ENCODE assay signal across 25 cellular contexts in genomic region chr11:47571012-47571729, GRCh38. TPM values are rescaled to one million over a fixed set of nuclear protein-coding genes. Genes with fewer than 3 reads are reported as not detected.
DNase-seq lines count a peak whose midpoint lies in the region; ATAC-seq and TF ChIP-seq lines count a peak whose summit lies in the region.
"Had no signal": no experiment of that assay in that cellular context is flagged by ENCODE, and none has a peak within 500 bp of the region (broad histone marks: within the 10 kb centered on the region; RNA-seq: fewer than 3 reads in every experiment).

No MANE protein-coding gene starts in this region.

- no peaks in the 10 kb centered on the region for H3K9me3 ChIP-seq in RWPE2 (ENCODE audit: severe bottlenecking)
- no peaks in the 10 kb centered on the region for H3K9me3 ChIP-seq in lower lobe of right lung
- H3K9me3 ChIP-seq in sigmoid colon: no peaks in the 10 kb centered on the region
- H3K9me3 ChIP-seq: body of pancreas, thoracic aorta had no signal

- CTCF ChIA-PET in activated naive CD4-positive, alpha-beta T cell treated with anti-CD3 and anti-CD28 coated beads for 36 hours (lab: Charles Lee): no interaction called here
- CTCF ChIA-PET in activated CD4-positive, alpha-beta memory T cell treated with anti-CD3 and anti-CD28 coated beads, Interleukin-2, amount 10 ng/mL, durations not matched to agents 7 days and 5 days (lab: Charles Lee): interaction anchor here (1.4 kb wide), 1 partner anchor 18 kb away, joined by 7 read pairs; the partner anchor contains the start of gene CELF1

- no peak for TF ChIP-seq POLR2A in sigmoid colon (IDR thresholded peaks at IDR 0.05)

- ATAC-seq in RWPE2 (ENCODE audit: low read depth): no peak
- peak; percentile 65 to 68 for ATAC-seq in lower lobe of right lung
- no peak for ATAC-seq in stimulated activated naive B cell treated with anti-CD40 and anti-IgM and Interleukin-4, amounts not matched to agents 10 μg/mL and 1 μg/mL and 100 μg/mL, for 72 hours (replicated peaks)
- ATAC-seq: body of pancreas, left ventricle myocardium superior, WTC11 had no signal

- H3K4me3 ChIP-seq in RWPE2 (ENCODE audit: severe bottlenecking) (no peak overlapping the region), lower lobe of right lung (no peak overlapping the region), sigmoid colon (no peak overlapping the region)
- H3K4me3 ChIP-seq: body of pancreas, thoracic aorta had no signal

- no peaks in the 10 kb centered on the region for H3K9me3 Mint-ChIP-seq in activated naive CD4-positive, alpha-beta T cell treated with anti-CD3 and anti-CD28 coated beads for 36 hours
- no peaks in the 10 kb centered on the region for H3K9me3 Mint-ChIP-seq in stimulated activated naive B cell treated with anti-CD40 and anti-IgM and Interleukin-4, amounts not matched to agents 10 μg/mL and 1 μg/mL and 100 μg/mL, for 72 hours
- no peaks in the 10 kb centered on the region for H3K9me3 Mint-ChIP-seq in activated CD4-positive, alpha-beta memory T cell treated with anti-CD3 and anti-CD28 coated beads, Interleukin-2, amount 10 ng/mL, durations not matched to agents 7 days and 5 days
- H3K9me3 Mint-ChIP-seq: activated CD4-positive, alpha-beta memory T cell treated with anti-CD3 and anti-CD28 coated beads for 36 hours; activated naive CD8-positive, alpha-beta T cell treated with anti-CD3 and anti-CD28 coated beads, Interleukin-2, amount 10 ng/mL, durations not matched to agents 7 days and 5 days; T-helper 2 cell treated with Interferon-gamma antibody and Interleukin-4, amounts not matched to agents 5 μg/mL and 100 μg/mL, for 36 hours; WTC11 had no signal

- peaks cover 12% of the 10 kb centered on the region for H3K4me1 ChIP-seq in RWPE2 (ENCODE audit: insufficient read depth, poor library complexity, severe bottlenecking)
- peaks cover 29% of the 10 kb centered on the region for H3K4me1 ChIP-seq in lower lobe of right lung
- peaks cover 0 to 15% (median 2%) of the 10 kb centered on the region in 4 donors for H3K4me1 ChIP-seq in sigmoid colon

- H3K27ac Mint-ChIP-seq in activated naive CD4-positive, alpha-beta T cell treated with anti-CD3 and anti-CD28 coated beads for 36 hours: peak overlapping the region; percentile 43
- H3K27ac Mint-ChIP-seq in stimulated activated naive B cell treated with anti-CD40 and anti-IgM and Interleukin-4, amounts not matched to agents 10 μg/mL and 1 μg/mL and 100 μg/mL, for 72 hours: peak overlapping the region; percentile 83
- no peak overlapping the region for H3K27ac Mint-ChIP-seq in activated CD4-positive, alpha-beta memory T cell treated with anti-CD3 and anti-CD28 coated beads, Interleukin-2, amount 10 ng/mL, durations not matched to agents 7 days and 5 days
- H3K27ac Mint-ChIP-seq: activated CD4-positive, alpha-beta memory T cell treated with anti-CD3 and anti-CD28 coated beads for 36 hours; activated naive CD8-positive, alpha-beta T cell treated with anti-CD3 and anti-CD28 coated beads, Interleukin-2, amount 10 ng/mL, durations not matched to agents 7 days and 5 days; T-helper 2 cell treated with Interferon-gamma antibody and Interleukin-4, amounts not matched to agents 5 μg/mL and 100 μg/mL, for 36 hours; WTC11 had no signal

- peaks cover 22% of the 10 kb centered on the region for H3K4me1 Mint-ChIP-seq in activated naive CD4-positive, alpha-beta T cell treated with anti-CD3 and anti-CD28 coated beads for 36 hours (ENCODE audit: low read depth)
- peaks cover 7 to 14% of the 10 kb centered on the region in 2 donors for H3K4me1 Mint-ChIP-seq in stimulated activated naive B cell treated with anti-CD40 and anti-IgM and Interleukin-4, amounts not matched to agents 10 μg/mL and 1 μg/mL and 100 μg/mL, for 72 hours
- peaks cover 12% of the 10 kb centered on the region for H3K4me1 Mint-ChIP-seq in activated CD4-positive, alpha-beta memory T cell treated with anti-CD3 and anti-CD28 coated beads, Interleukin-2, amount 10 ng/mL, durations not matched to agents 7 days and 5 days

- DNase-seq in activated naive CD4-positive, alpha-beta T cell treated with anti-CD3 and anti-CD28 coated beads for 36 hours: no peak
- no peak for DNase-seq in activated naive CD4-positive, alpha-beta T cell (lab: John Stamatoyannopoulos, UW)
- DNase-seq in RWPE2 (ENCODE audit: low spot score) (no peak), lower lobe of right lung (no peak), sigmoid colon (no peak), HuH-7.5 (ENCODE audit: low spot score) (no peak)
- DNase-seq in stimulated activated naive B cell treated with anti-CD40 and anti-IgM and Interleukin-4, amounts not matched to agents 10 μg/mL and 1 μg/mL and 100 μg/mL, for 72 hours: no peak
- DNase-seq in activated CD4-positive, alpha-beta memory T cell treated with anti-CD3 and anti-CD28 coated beads, Interleukin-2, amount 10 ng/mL, durations not matched to agents 7 days and 5 days: no peak
- DNase-seq: activated CD4-positive, alpha-beta memory T cell treated with anti-CD3 and anti-CD28 coated beads for 36 hours; activated naive CD8-positive, alpha-beta T cell treated with anti-CD3 and anti-CD28 coated beads, Interleukin-2, amount 10 ng/mL, durations not matched to agents 7 days and 5 days; activated T-cell treated with anti-CD3 and anti-CD28 coated beads, Interleukin-2, amount 50 U/mL, for 1 hour; body of pancreas; C1 segment of cervical spinal cord; dermis blood vessel endothelial cell; GOT3; KG1; left ventricle myocardium superior; MV-4-11; NCI-H187; NK-92 treated with Interleukin-12 subunit alpha and Interleukin-12 subunit beta, amount 100 ng/mL, for 24 hours; nucleus accumbens had no signal

- peaks cover 25% of the 10 kb centered on the region for H3K36me3 Mint-ChIP-seq in activated naive CD4-positive, alpha-beta T cell treated with anti-CD3 and anti-CD28 coated beads for 36 hours (ENCODE audit: low read depth)
- H3K36me3 Mint-ChIP-seq in stimulated activated naive B cell treated with anti-CD40 and anti-IgM and Interleukin-4, amounts not matched to agents 10 μg/mL and 1 μg/mL and 100 μg/mL, for 72 hours: peaks cover 15 to 34% of the 10 kb centered on the region in 2 donors
- peaks cover 52% of the 10 kb centered on the region for H3K36me3 Mint-ChIP-seq in activated CD4-positive, alpha-beta memory T cell treated with anti-CD3 and anti-CD28 coated beads, Interleukin-2, amount 10 ng/mL, durations not matched to agents 7 days and 5 days (ENCODE audit: low read depth)

- WGBS in sigmoid colon, 2 donors: 92 to 93% methylated on average over 7 of the region's 7 CpGs

- H3K4me3 Mint-ChIP-seq in activated naive CD4-positive, alpha-beta T cell treated with anti-CD3 and anti-CD28 coated beads for 36 hours: no peak overlapping the region
- H3K4me3 Mint-ChIP-seq in stimulated activated naive B cell treated with anti-CD40 and anti-IgM and Interleukin-4, amounts not matched to agents 10 μg/mL and 1 μg/mL and 100 μg/mL, for 72 hours: no peak overlapping the region
- no peak overlapping the region for H3K4me3 Mint-ChIP-seq in activated CD4-positive, alpha-beta memory T cell treated with anti-CD3 and anti-CD28 coated beads, Interleukin-2, amount 10 ng/mL, durations not matched to agents 7 days and 5 days
- H3K4me3 Mint-ChIP-seq: activated CD4-positive, alpha-beta memory T cell treated with anti-CD3 and anti-CD28 coated beads for 36 hours; activated naive CD8-positive, alpha-beta T cell treated with anti-CD3 and anti-CD28 coated beads, Interleukin-2, amount 10 ng/mL, durations not matched to agents 7 days and 5 days; T-helper 2 cell treated with Interferon-gamma antibody and Interleukin-4, amounts not matched to agents 5 μg/mL and 100 μg/mL, for 36 hours; WTC11 had no signal

- intact Hi-C loops in activated naive CD4-positive, alpha-beta T cell treated with anti-CD3 and anti-CD28 coated beads for 36 hours (cut with micrococcal nuclease): no loop called here
- intact Hi-C loops in lower lobe of right lung (cut with DNase I) (no loop called here), sigmoid colon (cut with DNase I) (no loop called here)

- TF ChIP-seq CTCF in RWPE2 (IDR thresholded peaks at IDR 0.05; ENCODE audit: poor library complexity, severe bottlenecking): no peak
- no peak for TF ChIP-seq CTCF in lower lobe of right lung (IDR thresholded peaks at IDR 0.05)
- no peak for TF ChIP-seq CTCF in sigmoid colon (IDR thresholded peaks at IDR 0.05)

- H3K27me3 Mint-ChIP-seq in activated naive CD4-positive, alpha-beta T cell treated with anti-CD3 and anti-CD28 coated beads for 36 hours (ENCODE audit: low read depth): no peaks in the 10 kb centered on the region
- no peaks in the 10 kb centered on the region for H3K27me3 Mint-ChIP-seq in stimulated activated naive B cell treated with anti-CD40 and anti-IgM and Interleukin-4, amounts not matched to agents 10 μg/mL and 1 μg/mL and 100 μg/mL, for 72 hours
- no peaks in the 10 kb centered on the region for H3K27me3 Mint-ChIP-seq in activated CD4-positive, alpha-beta memory T cell treated with anti-CD3 and anti-CD28 coated beads, Interleukin-2, amount 10 ng/mL, durations not matched to agents 7 days and 5 days
- H3K27me3 Mint-ChIP-seq: activated CD4-positive, alpha-beta memory T cell treated with anti-CD3 and anti-CD28 coated beads for 36 hours; activated naive CD8-positive, alpha-beta T cell treated with anti-CD3 and anti-CD28 coated beads, Interleukin-2, amount 10 ng/mL, durations not matched to agents 7 days and 5 days had no signal

- H3K36me3 ChIP-seq in RWPE2 (ENCODE audit: low read depth) (peaks cover 82% of the 10 kb centered on the region), lower lobe of right lung (peaks cover 76% of the 10 kb centered on the region), sigmoid colon (peaks cover 8 to 66% (median 30%) of the 10 kb centered on the region in 4 donors)

- TF ChIP-seq EP300 in sigmoid colon (IDR thresholded peaks at IDR 0.05): no peak

- H3K27ac ChIP-seq in RWPE2 (ENCODE audit: poor library complexity, severe bottlenecking) (peak overlapping the region; percentile 37), lower lobe of right lung (peak overlapping the region; percentile 0), sigmoid colon (no peak overlapping the region)
- H3K27ac ChIP-seq: body of pancreas, thoracic aorta had no signal

- POLR2A ChIA-PET in activated CD4-positive, alpha-beta memory T cell treated with anti-CD3 and anti-CD28 coated beads, Interleukin-2, amount 10 ng/mL, durations not matched to agents 7 days and 5 days (lab: Charles Lee): interaction anchor here (1.2 kb wide), 1 partner anchor 144 kb away, joined by 3 read pairs; no protein-coding TSS in a partner anchor

- H3K27me3 ChIP-seq in RWPE2 (ENCODE audit: insufficient read depth, poor library complexity, severe bottlenecking) (no peaks in the 10 kb centered on the region), lower lobe of right lung (ENCODE audit: low read depth) (no peaks in the 10 kb centered on the region), sigmoid colon (no peaks in the 10 kb centered on the region)
- H3K27me3 ChIP-seq: body of pancreas had no signal

RNA-seq across cellular contexts. Expression of gene PTPMT1, which starts 5.8 kb away (rescaled TPM):
- 10 to 100 TPM; 46.9 to 49.2 TPM for total RNA-seq in activated naive CD4-positive, alpha-beta T cell treated with anti-CD3 and anti-CD28 coated beads for 36 hours
- 78.1 TPM for total RNA-seq in lower lobe of right lung
- 100 to 1,000 TPM in 3 of 4 donors, 10 to 100 TPM in 1; 100.0 to 152 (median 130) TPM for total RNA-seq in sigmoid colon
- polyA plus RNA-seq in sigmoid colon: 10 to 100 TPM; 31.0 to 43.1 (median 37.2) TPM
- total RNA-seq in activated CD4-positive, alpha-beta memory T cell treated with anti-CD3 and anti-CD28 coated beads, Interleukin-2, amount 10 ng/mL, durations not matched to agents 7 days and 5 days: 10 to 100 TPM; 42.3 to 45.2 TPM

RNA-seq across cellular contexts. Expression of gene KBTBD4, which starts 7.6 kb away (rescaled TPM):
- total RNA-seq in activated naive CD4-positive, alpha-beta T cell treated with anti-CD3 and anti-CD28 coated beads for 36 hours: 10 to 100 TPM; 13.8 to 15.4 TPM
- 13.4 TPM for total RNA-seq in lower lobe of right lung
- 10 to 100 TPM; 13.3 to 29.9 (median 23.5) TPM for total RNA-seq in sigmoid colon
- 10 to 100 TPM; 11.3 to 15.9 (median 12.6) TPM for polyA plus RNA-seq in sigmoid colon
- 10 to 100 TPM; 18.1 to 18.2 TPM for total RNA-seq in activated CD4-positive, alpha-beta memory T cell treated with anti-CD3 and anti-CD28 coated beads, Interleukin-2, amount 10 ng/mL, durations not matched to agents 7 days and 5 days

RNA-seq across cellular contexts. Expression of gene NDUFS3, which starts 7.7 kb away (rescaled TPM):
- total RNA-seq in activated naive CD4-positive, alpha-beta T cell treated with anti-CD3 and anti-CD28 coated beads for 36 hours: 100 to 1,000 TPM; 123 to 124 TPM
- 79.0 TPM for total RNA-seq in lower lobe of right lung
- 100 to 1,000 TPM in 2 of 4 donors, 10 to 100 TPM in 2; 74.4 to 106 (median 91.7) TPM for total RNA-seq in sigmoid colon
- polyA plus RNA-seq in sigmoid colon: 100 to 1,000 TPM; 229 to 323 (median 268) TPM
- total RNA-seq in activated CD4-positive, alpha-beta memory T cell treated with anti-CD3 and anti-CD28 coated beads, Interleukin-2, amount 10 ng/mL, durations not matched to agents 7 days and 5 days: 10 to 100 TPM; 95.6 to 99.9 TPM

RNA-seq across cellular contexts. Expression of gene FAM180B, which starts 15.3 kb away (rescaled TPM):
- not detected for total RNA-seq in activated naive CD4-positive, alpha-beta T cell treated with anti-CD3 and anti-CD28 coated beads for 36 hours
- total RNA-seq in lower lobe of right lung (0.53 TPM), sigmoid colon (1 to 10 TPM in 1 of 4 donors, under 1 TPM in 2, not detected in 1; 0.36 to 1.4 (median 0.41) TPM)
- under 1 TPM in 2 of 3 donors, not detected in 1; 0.12 to 0.60 TPM for polyA plus RNA-seq in sigmoid colon
- under 1 TPM in 1 of 2 experiments, not detected in 1; 0.15 TPM for total RNA-seq in activated CD4-positive, alpha-beta memory T cell treated with anti-CD3 and anti-CD28 coated beads, Interleukin-2, amount 10 ng/mL, durations not matched to agents 7 days and 5 days
- total RNA-seq: activated CD4-positive, alpha-beta memory T cell treated with anti-CD3 and anti-CD28 coated beads for 36 hours; activated naive CD8-positive, alpha-beta T cell treated with anti-CD3 and anti-CD28 coated beads, Interleukin-2, amount 10 ng/mL, durations not matched to agents 7 days and 5 days; dermis blood vessel endothelial cell; fibroblast of villous mesenchyme; left ventricle myocardium superior had no signal

RNA-seq across cellular contexts. Expression of gene CELF1, which starts 18.2 kb away (rescaled TPM):
- 100 to 1,000 TPM; 104 to 105 TPM for total RNA-seq in activated naive CD4-positive, alpha-beta T cell treated with anti-CD3 and anti-CD28 coated beads for 36 hours
- total RNA-seq in lower lobe of right lung: 105 TPM
- total RNA-seq in sigmoid colon: 100 to 1,000 TPM in 3 of 4 donors, 10 to 100 TPM in 1; 87.2 to 188 (median 114) TPM
- 10 to 100 TPM in 2 of 3 donors, 1 to 10 TPM in 1; 9.0 to 45.7 (median 14.1) TPM for polyA plus RNA-seq in sigmoid colon
- total RNA-seq in activated CD4-positive, alpha-beta memory T cell treated with anti-CD3 and anti-CD28 coated beads, Interleukin-2, amount 10 ng/mL, durations not matched to agents 7 days and 5 days: 100 to 1,000 TPM; 104 to 105 TPM

Comparison
In these comparisons a context has a peak if more than half of its experiments do, and no peak if none do; other contexts are left out.
1. ATAC-seq: peak in lower lobe of right lung (2 of 2); none in RWPE2 (single experiment) and stimulated activated naive B cell treated with anti-CD40 and anti-IgM and Interleukin-4, amounts not matched to agents 10 μg/mL and 1 μg/mL and 100 μg/mL, for 72 hours (0 of 2).
2. H3K27ac ChIP-seq: peak in RWPE2 (single experiment) and lower lobe of right lung (single experiment); none in sigmoid colon (0 of 4).